8 cellular contexts compared by ENCODE assay signal in genomic region chr6:117352466-117353081, GRCh38.
DNase-seq lines count a peak whose midpoint lies in the region; ATAC-seq lines count a peak whose summit lies in the region.

No MANE protein-coding gene starts in this region.

- DNase-seq in NCI-H1105 treated with DMSO at 0.1 percent for 48 hours (lab: John Stamatoyannopoulos, UW) (peak; percentile 25), NCI-H1105 (lab: John Stamatoyannopoulos, UW) (no peak), RPMI8226 (peak; percentile 6), kidney glomerular epithelial cell (lab: John Stamatoyannopoulos, UW) (peak; percentile 13), DMS79 treated with DMSO at 0.1 percent for 48 hours (lab: John Stamatoyannopoulos, UW) (no peak), AG20443 (ENCODE audit: low spot score) (no peak)

- peak; percentile 66 for ATAC-seq in HG02763 (IDR thresholded peaks at IDR 0.05; ENCODE audit: unreplicated experiment)
- ATAC-seq in HG03457 (IDR thresholded peaks at IDR 0.05; ENCODE audit: unreplicated experiment), result no peak

Comparison
In these comparisons a context has a peak if more than half of its experiments do, and no peak if none do; other contexts are left out.
1. DNase-seq: peak in NCI-H1105 treated with DMSO at 0.1 percent for 48 hours (single experiment), RPMI8226 (single experiment) and kidney glomerular epithelial cell (single experiment); none in NCI-H1105 (single experiment), DMS79 treated with DMSO at 0.1 percent for 48 hours (single experiment) and AG20443 (single experiment).